ENCODE assay signal across 2 cellular contexts in the genomic region with DNA sequence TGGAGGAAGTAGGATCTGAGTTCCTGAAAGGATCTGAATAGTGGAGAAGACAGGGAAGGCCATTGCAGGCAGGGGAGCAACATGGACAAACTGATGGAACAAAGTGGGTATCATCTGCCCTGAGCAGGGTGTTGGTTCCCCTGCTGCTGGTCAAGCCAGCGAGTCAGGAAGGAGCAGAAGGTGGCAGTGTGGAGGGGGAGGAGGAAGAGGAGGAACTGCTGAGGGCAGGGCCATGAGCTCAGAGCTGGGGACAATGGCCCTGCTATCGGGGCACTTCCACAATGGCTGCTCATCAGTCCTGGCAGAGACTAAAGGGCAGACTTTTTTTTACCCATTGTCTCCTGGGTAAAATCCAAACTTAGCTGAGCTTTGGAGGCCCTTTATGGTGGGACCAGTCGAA.
TF ChIP-seq lines count a peak whose summit lies in the region.

No MANE protein-coding gene starts in this region.

TF ChIP-seq in GM12878, 131 proteins besides CTCF, POLR2A, EP300 and RAD21 (continued from another document):
- TF ChIP-seq, protein P1, sequence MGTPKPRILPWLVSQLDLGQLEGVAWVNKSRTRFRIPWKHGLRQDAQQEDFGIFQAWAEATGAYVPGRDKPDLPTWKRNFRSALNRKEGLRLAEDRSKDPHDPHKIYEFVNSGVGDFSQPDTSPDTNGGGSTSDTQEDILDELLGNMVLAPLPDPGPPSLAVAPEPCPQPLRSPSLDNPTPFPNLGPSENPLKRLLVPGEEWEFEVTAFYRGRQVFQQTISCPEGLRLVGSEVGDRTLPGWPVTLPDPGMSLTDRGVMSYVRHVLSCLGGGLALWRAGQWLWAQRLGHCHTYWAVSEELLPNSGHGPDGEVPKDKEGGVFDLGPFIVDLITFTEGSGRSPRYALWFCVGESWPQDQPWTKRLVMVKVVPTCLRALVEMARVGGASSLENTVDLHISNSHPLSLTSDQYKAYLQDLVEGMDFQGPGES (IDR thresholded peaks at IDR 0.05): no peak
- TF ChIP-seq LARP7 (IDR thresholded peaks at IDR 0.05) (no peak), POU2F2 (IDR thresholded peaks at IDR 0.05; ENCODE audit: borderline replicate concordance, low read depth, low read length) (no peak), RFX5 (IDR thresholded peaks at IDR 0.05; ENCODE audit: low read depth, low read length) (no peak), RB1 (IDR thresholded peaks at IDR 0.05; ENCODE audit: borderline replicate concordance) (no peak), EED (IDR thresholded peaks at IDR 0.05; ENCODE audit: low read depth) (no peak), MEF2B (IDR thresholded peaks at IDR 0.05; ENCODE audit: partially characterized antibody, poor library complexity, severe bottlenecking) (no peak), IRF4 (IDR thresholded peaks at IDR 0.05; ENCODE audit: low read depth, low read length) (no peak), MYB (IDR thresholded peaks at IDR 0.05; ENCODE audit: borderline replicate concordance, low read depth, low read length) (no peak), SREBF2 (IDR thresholded peaks at IDR 0.05; ENCODE audit: low read length) (no peak)
- TF ChIP-seq, protein P2, sequence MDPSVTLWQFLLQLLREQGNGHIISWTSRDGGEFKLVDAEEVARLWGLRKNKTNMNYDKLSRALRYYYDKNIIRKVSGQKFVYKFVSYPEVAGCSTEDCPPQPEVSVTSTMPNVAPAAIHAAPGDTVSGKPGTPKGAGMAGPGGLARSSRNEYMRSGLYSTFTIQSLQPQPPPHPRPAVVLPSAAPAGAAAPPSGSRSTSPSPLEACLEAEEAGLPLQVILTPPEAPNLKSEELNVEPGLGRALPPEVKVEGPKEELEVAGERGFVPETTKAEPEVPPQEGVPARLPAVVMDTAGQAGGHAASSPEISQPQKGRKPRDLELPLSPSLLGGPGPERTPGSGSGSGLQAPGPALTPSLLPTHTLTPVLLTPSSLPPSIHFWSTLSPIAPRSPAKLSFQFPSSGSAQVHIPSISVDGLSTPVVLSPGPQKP (IDR thresholded peaks at IDR 0.05; ENCODE audit: low read depth, low read length): no peak
- TF ChIP-seq, protein P3, sequence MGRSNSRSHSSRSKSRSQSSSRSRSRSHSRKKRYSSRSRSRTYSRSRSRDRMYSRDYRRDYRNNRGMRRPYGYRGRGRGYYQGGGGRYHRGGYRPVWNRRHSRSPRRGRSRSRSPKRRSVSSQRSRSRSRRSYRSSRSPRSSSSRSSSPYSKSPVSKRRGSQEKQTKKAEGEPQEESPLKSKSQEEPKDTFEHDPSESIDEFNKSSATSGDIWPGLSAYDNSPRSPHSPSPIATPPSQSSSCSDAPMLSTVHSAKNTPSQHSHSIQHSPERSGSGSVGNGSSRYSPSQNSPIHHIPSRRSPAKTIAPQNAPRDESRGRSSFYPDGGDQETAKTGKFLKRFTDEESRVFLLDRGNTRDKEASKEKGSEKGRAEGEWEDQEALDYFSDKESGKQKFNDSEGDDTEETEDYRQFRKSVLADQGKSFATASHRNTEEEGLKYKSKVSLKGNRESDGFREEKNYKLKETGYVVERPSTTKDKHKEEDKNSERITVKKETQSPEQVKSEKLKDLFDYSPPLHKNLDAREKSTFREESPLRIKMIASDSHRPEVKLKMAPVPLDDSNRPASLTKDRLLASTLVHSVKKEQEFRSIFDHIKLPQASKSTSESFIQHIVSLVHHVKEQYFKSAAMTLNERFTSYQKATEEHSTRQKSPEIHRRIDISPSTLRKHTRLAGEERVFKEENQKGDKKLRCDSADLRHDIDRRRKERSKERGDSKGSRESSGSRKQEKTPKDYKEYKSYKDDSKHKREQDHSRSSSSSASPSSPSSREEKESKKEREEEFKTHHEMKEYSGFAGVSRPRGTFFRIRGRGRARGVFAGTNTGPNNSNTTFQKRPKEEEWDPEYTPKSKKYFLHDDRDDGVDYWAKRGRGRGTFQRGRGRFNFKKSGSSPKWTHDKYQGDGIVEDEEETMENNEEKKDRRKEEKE (IDR thresholded peaks at IDR 0.05): no peak
TF ChIP-seq in GM12878: peak in this region for 0.

TF ChIP-seq in GM23338, 12 proteins besides CTCF, POLR2A, EP300 and RAD21:
- TF ChIP-seq STAT1 (IDR thresholded peaks at IDR 0.05; ENCODE audit: unreplicated experiment): no peak
- no peak for TF ChIP-seq EZH2 (IDR thresholded peaks at IDR 0.05; ENCODE audit: low read depth, unreplicated experiment)
- TF ChIP-seq POLR2AphosphoS5 (IDR thresholded peaks at IDR 0.05; ENCODE audit: low read depth): no peak
- TF ChIP-seq CREB1 (CRISPR knock-in tag; IDR thresholded peaks at IDR 0.05; ENCODE audit: low read depth): no peak
- TF ChIP-seq ZNF331 (CRISPR knock-in tag; IDR thresholded peaks at IDR 0.05; ENCODE audit: low read depth): no peak
- TF ChIP-seq, protein P4, sequence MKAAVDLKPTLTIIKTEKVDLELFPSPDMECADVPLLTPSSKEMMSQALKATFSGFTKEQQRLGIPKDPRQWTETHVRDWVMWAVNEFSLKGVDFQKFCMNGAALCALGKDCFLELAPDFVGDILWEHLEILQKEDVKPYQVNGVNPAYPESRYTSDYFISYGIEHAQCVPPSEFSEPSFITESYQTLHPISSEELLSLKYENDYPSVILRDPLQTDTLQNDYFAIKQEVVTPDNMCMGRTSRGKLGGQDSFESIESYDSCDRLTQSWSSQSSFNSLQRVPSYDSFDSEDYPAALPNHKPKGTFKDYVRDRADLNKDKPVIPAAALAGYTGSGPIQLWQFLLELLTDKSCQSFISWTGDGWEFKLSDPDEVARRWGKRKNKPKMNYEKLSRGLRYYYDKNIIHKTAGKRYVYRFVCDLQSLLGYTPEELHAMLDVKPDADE (IDR thresholded peaks at IDR 0.05): no peak
- TF ChIP-seq JUNB (IDR thresholded peaks at IDR 0.05; ENCODE audit: unreplicated experiment): no peak
- TF ChIP-seq, protein P5, sequence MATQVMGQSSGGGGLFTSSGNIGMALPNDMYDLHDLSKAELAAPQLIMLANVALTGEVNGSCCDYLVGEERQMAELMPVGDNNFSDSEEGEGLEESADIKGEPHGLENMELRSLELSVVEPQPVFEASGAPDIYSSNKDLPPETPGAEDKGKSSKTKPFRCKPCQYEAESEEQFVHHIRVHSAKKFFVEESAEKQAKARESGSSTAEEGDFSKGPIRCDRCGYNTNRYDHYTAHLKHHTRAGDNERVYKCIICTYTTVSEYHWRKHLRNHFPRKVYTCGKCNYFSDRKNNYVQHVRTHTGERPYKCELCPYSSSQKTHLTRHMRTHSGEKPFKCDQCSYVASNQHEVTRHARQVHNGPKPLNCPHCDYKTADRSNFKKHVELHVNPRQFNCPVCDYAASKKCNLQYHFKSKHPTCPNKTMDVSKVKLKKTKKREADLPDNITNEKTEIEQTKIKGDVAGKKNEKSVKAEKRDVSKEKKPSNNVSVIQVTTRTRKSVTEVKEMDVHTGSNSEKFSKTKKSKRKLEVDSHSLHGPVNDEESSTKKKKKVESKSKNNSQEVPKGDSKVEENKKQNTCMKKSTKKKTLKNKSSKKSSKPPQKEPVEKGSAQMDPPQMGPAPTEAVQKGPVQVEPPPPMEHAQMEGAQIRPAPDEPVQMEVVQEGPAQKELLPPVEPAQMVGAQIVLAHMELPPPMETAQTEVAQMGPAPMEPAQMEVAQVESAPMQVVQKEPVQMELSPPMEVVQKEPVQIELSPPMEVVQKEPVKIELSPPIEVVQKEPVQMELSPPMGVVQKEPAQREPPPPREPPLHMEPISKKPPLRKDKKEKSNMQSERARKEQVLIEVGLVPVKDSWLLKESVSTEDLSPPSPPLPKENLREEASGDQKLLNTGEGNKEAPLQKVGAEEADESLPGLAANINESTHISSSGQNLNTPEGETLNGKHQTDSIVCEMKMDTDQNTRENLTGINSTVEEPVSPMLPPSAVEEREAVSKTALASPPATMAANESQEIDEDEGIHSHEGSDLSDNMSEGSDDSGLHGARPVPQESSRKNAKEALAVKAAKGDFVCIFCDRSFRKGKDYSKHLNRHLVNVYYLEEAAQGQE (IDR thresholded peaks at IDR 0.05; ENCODE audit: unreplicated experiment): no peak
